In genomic region chr7:76294344-76295024, GRCh38 we compare ENCODE assay signal across 1 cellular context.
TF ChIP-seq lines count a peak whose summit lies in the region.

No MANE protein-coding gene starts in this region.

TF ChIP-seq in HepG2, 621 proteins besides CTCF, POLR2A, EP300 and RAD21 (continued from another document and continues in another):
- TF ChIP-seq PBX3 (CRISPR knock-in tag; IDR thresholded peaks at IDR 0.05; ENCODE audit: borderline replicate concordance) (no peak), ZBTB10 (CRISPR knock-in tag; IDR thresholded peaks at IDR 0.05; ENCODE audit: borderline replicate concordance) (peak; percentile 41; the same call in 1 of the 2 replicates), ZKSCAN8 (CRISPR knock-in tag; IDR thresholded peaks at IDR 0.05; ENCODE audit: borderline replicate concordance) (no peak), ZSCAN22 (CRISPR knock-in tag; IDR thresholded peaks at IDR 0.05) (no peak), TCF12 (IDR thresholded peaks at IDR 0.05) (no peak), TCF12 (CRISPR knock-in tag; IDR thresholded peaks at IDR 0.05) (no peak), ATF3 (CRISPR knock-in tag; IDR thresholded peaks at IDR 0.05) (no peak; the same call in 1 of the 2 replicates), ZFP36L1 (CRISPR knock-in tag; IDR thresholded peaks at IDR 0.05) (no peak), ZBTB1 (CRISPR knock-in tag; IDR thresholded peaks at IDR 0.05; ENCODE audit: borderline replicate concordance) (no peak), ZBTB49 (CRISPR knock-in tag; IDR thresholded peaks at IDR 0.05; ENCODE audit: borderline replicate concordance) (no peak), ZNF660 (CRISPR knock-in tag; IDR thresholded peaks at IDR 0.05; ENCODE audit: borderline replicate concordance, low read depth) (no peak), SCMH1 (CRISPR knock-in tag; IDR thresholded peaks at IDR 0.05; ENCODE audit: borderline replicate concordance) (no peak), TFE3 (CRISPR knock-in tag; IDR thresholded peaks at IDR 0.05) (no peak), LBX2 (CRISPR knock-in tag; IDR thresholded peaks at IDR 0.05; ENCODE audit: borderline replicate concordance) (no peak), CEBPB (IDR thresholded peaks at IDR 0.05; ENCODE audit: borderline replicate concordance, low read depth, low read length) (no peak), PPARG (CRISPR knock-in tag; conservative IDR thresholded peaks at IDR 0.05) (no peak), WIZ (CRISPR knock-in tag; IDR thresholded peaks at IDR 0.05) (no peak), ATF7-NPFF (CRISPR knock-in tag; IDR thresholded peaks at IDR 0.05; ENCODE audit: low read depth) (0 out of 2 replicates have a peak, but pooled peaks have one; percentile 44), KLF15 (CRISPR knock-in tag; IDR thresholded peaks at IDR 0.05; ENCODE audit: borderline replicate concordance) (no peak), ATF4 (CRISPR knock-in tag; IDR thresholded peaks at IDR 0.05) (no peak), ZBTB26 (CRISPR knock-in tag; IDR thresholded peaks at IDR 0.05; ENCODE audit: borderline replicate concordance) (peak; percentile 39), SIX1 (CRISPR knock-in tag; IDR thresholded peaks at IDR 0.05; ENCODE audit: borderline replicate concordance) (no peak), ZNF282 (IDR thresholded peaks at IDR 0.05; ENCODE audit: partially characterized antibody) (no peak), MYNN (CRISPR knock-in tag; IDR thresholded peaks at IDR 0.05; ENCODE audit: low read depth) (no peak), ARNT2 (CRISPR knock-in tag; IDR thresholded peaks at IDR 0.05; ENCODE audit: low read depth) (peak; percentile 59; the same call in 1 of the 2 replicates), PITX1 (CRISPR knock-in tag; IDR thresholded peaks at IDR 0.05) (no peak), HMGXB4 (CRISPR knock-in tag; IDR thresholded peaks at IDR 0.05; ENCODE audit: borderline replicate concordance in 1 of 2, low read depth in 1 of 2) (no peak), ZFP36 (IDR thresholded peaks at IDR 0.05; ENCODE audit: borderline replicate concordance, low read depth, low read length, partially characterized antibody) (no peak), MBD4 (IDR thresholded peaks at IDR 0.05; ENCODE audit: borderline replicate concordance, low read length) (no peak), RFXAP (CRISPR knock-in tag; IDR thresholded peaks at IDR 0.05; ENCODE audit: borderline replicate concordance) (0 out of 2 replicates have a peak, but pooled peaks have one; percentile 43), KAT7 (CRISPR knock-in tag; IDR thresholded peaks at IDR 0.05; ENCODE audit: borderline replicate concordance) (no peak), GATAD2A (CRISPR knock-in tag; IDR thresholded peaks at IDR 0.05) (peak; percentile 38; the same call in 1 of the 2 replicates), ZNF367 (CRISPR knock-in tag; IDR thresholded peaks at IDR 0.05; ENCODE audit: borderline replicate concordance) (no peak), ZNF382 (CRISPR knock-in tag; IDR thresholded peaks at IDR 0.05; ENCODE audit: borderline replicate concordance) (no peak), KMT2A (CRISPR knock-in tag; IDR thresholded peaks at IDR 0.05) (no peak), ATF7 (IDR thresholded peaks at IDR 0.05) (no peak), ATF7 (CRISPR knock-in tag; IDR thresholded peaks at IDR 0.05) (no peak), NCOA1 (CRISPR knock-in tag; IDR thresholded peaks at IDR 0.05) (no peak), YEATS4 (CRISPR knock-in tag; IDR thresholded peaks at IDR 0.05; ENCODE audit: borderline replicate concordance) (no peak), RFX1 (IDR thresholded peaks at IDR 0.05) (no peak), ZUFSP (CRISPR knock-in tag; IDR thresholded peaks at IDR 0.05; ENCODE audit: borderline replicate concordance) (no peak), ZIK1 (CRISPR knock-in tag; IDR thresholded peaks at IDR 0.05; ENCODE audit: borderline replicate concordance, low read depth) (no peak), ZNF652 (CRISPR knock-in tag; IDR thresholded peaks at IDR 0.05; ENCODE audit: borderline replicate concordance, low read depth) (no peak), FOXC1 (CRISPR knock-in tag; IDR thresholded peaks at IDR 0.05; ENCODE audit: borderline replicate concordance) (peak; percentile 67; the same call in 1 of the 2 replicates), POLR2G (IDR thresholded peaks at IDR 0.05; ENCODE audit: low read depth, low read length) (no peak), PHF20 (CRISPR knock-in tag; IDR thresholded peaks at IDR 0.05) (no peak), SETDB1 (CRISPR knock-in tag; IDR thresholded peaks at IDR 0.05; ENCODE audit: borderline replicate concordance) (no peak), TSC22D2 (CRISPR knock-in tag; IDR thresholded peaks at IDR 0.05; ENCODE audit: borderline replicate concordance) (no peak), ZNF510 (CRISPR knock-in tag; IDR thresholded peaks at IDR 0.05; ENCODE audit: low read depth) (no peak), CBX5 (CRISPR knock-in tag; IDR thresholded peaks at IDR 0.05; ENCODE audit: borderline replicate concordance) (no peak), DR1 (CRISPR knock-in tag; IDR thresholded peaks at IDR 0.05) (no peak; the same call in 1 of the 2 replicates), TCF7L2 (IDR thresholded peaks at IDR 0.05; ENCODE audit: low read depth, low read length) (no peak), ZNF720 (CRISPR knock-in tag; IDR thresholded peaks at IDR 0.05) (no peak), ZNF225 (CRISPR knock-in tag; IDR thresholded peaks at IDR 0.05) (no peak), ZGPAT (CRISPR knock-in tag; IDR thresholded peaks at IDR 0.05) (no peak; the same call in 1 of the 2 replicates), THAP11 (CRISPR knock-in tag; IDR thresholded peaks at IDR 0.05) (peak; percentile 49), ZFP62 (CRISPR knock-in tag; IDR thresholded peaks at IDR 0.05) (no peak)
